Comparison of ENCODE assay signal across 15 cellular contexts in genomic region chr3:129106320-129106719, GRCh38. TPM values are rescaled to one million over a fixed set of nuclear protein-coding genes. Genes with fewer than 3 reads are reported as not detected.
DNase-seq lines count a peak whose midpoint lies in the region; ATAC-seq, FAIRE-seq and TF ChIP-seq lines count a peak whose summit lies in the region.
"Had no signal": no experiment of that assay in that cellular context is flagged by ENCODE, and none has a peak within 500 bp of the region (broad histone marks: within the 10 kb centered on the region; RNA-seq: fewer than 3 reads in every experiment).

No MANE protein-coding gene starts in this region.

- no peak for DNase-seq in activated CD4-positive, alpha-beta memory T cell treated with anti-CD3 and anti-CD28 coated beads for 36 hours
- no peak for DNase-seq in activated CD4-positive, alpha-beta memory T cell treated with anti-CD3 and anti-CD28 coated beads, Interleukin-2, amount 10 ng/mL, durations not matched to agents 7 days and 5 days
- no peak for DNase-seq in OCI-LY7 (ENCODE audit: low spot score)
- no peak for DNase-seq in pancreas
- no peak for DNase-seq in foreskin melanocyte
- no peak for DNase-seq in NK-92 (lab: John Stamatoyannopoulos, UW; ENCODE audit: unreplicated experiment)
- DNase-seq in SW 1271 (lab: John Stamatoyannopoulos, UW): no peak
- DNase-seq: activated CD4-positive, alpha-beta T cell treated with anti-CD3 and anti-CD28 coated beads for 1 hour; activated naive CD4-positive, alpha-beta T cell treated with anti-CD3 and anti-CD28 coated beads, Interleukin-2, amount 50 U/mL, for 16 hours; mucosa of descending colon; NCI-H2107 had no signal

- H3K9me3 Mint-ChIP-seq in activated CD4-positive, alpha-beta memory T cell treated with anti-CD3 and anti-CD28 coated beads for 36 hours: no peaks in the 10 kb centered on the region
- no peaks in the 10 kb centered on the region for H3K9me3 Mint-ChIP-seq in activated CD4-positive, alpha-beta memory T cell treated with anti-CD3 and anti-CD28 coated beads, Interleukin-2, amount 10 ng/mL, durations not matched to agents 7 days and 5 days

- H3K36me3 Mint-ChIP-seq in activated CD4-positive, alpha-beta memory T cell treated with anti-CD3 and anti-CD28 coated beads for 36 hours: peaks cover 20% of the 10 kb centered on the region
- H3K36me3 Mint-ChIP-seq in activated CD4-positive, alpha-beta memory T cell treated with anti-CD3 and anti-CD28 coated beads, Interleukin-2, amount 10 ng/mL, durations not matched to agents 7 days and 5 days (ENCODE audit: low read depth): peaks cover 33% of the 10 kb centered on the region

- intact Hi-C loops in activated CD4-positive, alpha-beta memory T cell treated with anti-CD3 and anti-CD28 coated beads for 36 hours (cut with micrococcal nuclease): no loop called here
- intact Hi-C loops in OCI-LY7 (cut with micrococcal nuclease; ENCODE audit: unreplicated experiment): loop anchor here (1.0 kb wide), 1 partner anchor 53 kb away; no protein-coding TSS in a partner anchor
- intact Hi-C loops in pancreas (cut with DNase I): no loop called here

- no peak overlapping the region for H3K4me3 ChIP-seq in OCI-LY7 (ENCODE audit: low read depth, low read length, poor library complexity, severe bottlenecking)
- no peak overlapping the region for H3K4me3 ChIP-seq in pancreas
- H3K4me3 ChIP-seq: hepatocyte, mucosa of descending colon, thoracic aorta had no signal

- H3K36me3 ChIP-seq in OCI-LY7 (ENCODE audit: insufficient read depth, low read length) (peaks cover 16% of the 10 kb centered on the region), pancreas (no peaks in the 10 kb centered on the region)
- H3K36me3 ChIP-seq: thoracic aorta had no signal

- H3K4me1 ChIP-seq in OCI-LY7 (ENCODE audit: insufficient read depth, low read length, poor library complexity, severe bottlenecking): no peaks in the 10 kb centered on the region
- H3K4me1 ChIP-seq in pancreas: no peaks in the 10 kb centered on the region

- 0 out of 2 replicates have a peak, but pooled peaks cover 7% of the 10 kb centered on the region for H4K20me1 ChIP-seq in OCI-LY7 (ENCODE audit: insufficient read depth, low read length)

- no peak overlapping the region for H3K4me3 Mint-ChIP-seq in activated CD4-positive, alpha-beta memory T cell treated with anti-CD3 and anti-CD28 coated beads for 36 hours
- H3K4me3 Mint-ChIP-seq in activated CD4-positive, alpha-beta memory T cell treated with anti-CD3 and anti-CD28 coated beads, Interleukin-2, amount 10 ng/mL, durations not matched to agents 7 days and 5 days: no peak overlapping the region

- H3K4me1 Mint-ChIP-seq in activated CD4-positive, alpha-beta memory T cell treated with anti-CD3 and anti-CD28 coated beads for 36 hours (ENCODE audit: low read depth): peaks cover 60% of the 10 kb centered on the region
- H3K4me1 Mint-ChIP-seq in activated CD4-positive, alpha-beta memory T cell treated with anti-CD3 and anti-CD28 coated beads, Interleukin-2, amount 10 ng/mL, durations not matched to agents 7 days and 5 days: peaks cover 22% of the 10 kb centered on the region

- H3K27ac ChIP-seq in OCI-LY7 (ENCODE audit: low read depth, low read length, poor library complexity, severe bottlenecking) (no peak overlapping the region), pancreas (no peak overlapping the region)
- H3K27ac ChIP-seq: hepatocyte, thoracic aorta had no signal

- FAIRE-seq in endometrium (lab: Jason Lieb, UNC): peak; percentile 39
- no peak for FAIRE-seq in pancreas (lab: Jason Lieb, UNC)

- TF ChIP-seq CTCF in OCI-LY7 (conservative IDR thresholded peaks at IDR 0.05; ENCODE audit: low read length) (peak; percentile 31; the same call in 1 of the 2 replicates), pancreas (IDR thresholded peaks at IDR 0.05) (no peak)

- BruUV-seq in OCI-LY7 (replicated peaks; lab: Mats Ljungman, UMichigan): no TSS peak

- H3K27me3 Mint-ChIP-seq in activated CD4-positive, alpha-beta memory T cell treated with anti-CD3 and anti-CD28 coated beads for 36 hours: no peaks in the 10 kb centered on the region
- H3K27me3 Mint-ChIP-seq in activated CD4-positive, alpha-beta memory T cell treated with anti-CD3 and anti-CD28 coated beads, Interleukin-2, amount 10 ng/mL, durations not matched to agents 7 days and 5 days: no peaks in the 10 kb centered on the region

- H3K4me2 ChIP-seq in OCI-LY7 (ENCODE audit: low read length): no peak overlapping the region
- H3K4me2 ChIP-seq: hepatocyte had no signal

- H3K79me2 ChIP-seq in OCI-LY7 (ENCODE audit: insufficient read depth, low read depth, low read length): no peaks in the 10 kb centered on the region

- peak overlapping the region; percentile 18 for H3K27ac Mint-ChIP-seq in activated CD4-positive, alpha-beta memory T cell treated with anti-CD3 and anti-CD28 coated beads for 36 hours
- H3K27ac Mint-ChIP-seq in activated CD4-positive, alpha-beta memory T cell treated with anti-CD3 and anti-CD28 coated beads, Interleukin-2, amount 10 ng/mL, durations not matched to agents 7 days and 5 days: no peak overlapping the region

- ATAC-seq in pancreas: peak in 3 of 4 donors; percentile 31 to 43 (median 36)

- H2AFZ ChIP-seq in OCI-LY7 (ENCODE audit: low read length): no peak overlapping the region
- H2AFZ ChIP-seq: hepatocyte had no signal

- H3K9me3 ChIP-seq in OCI-LY7 (ENCODE audit: low read length): no peaks in the 10 kb centered on the region
- no peaks in the 10 kb centered on the region for H3K9me3 ChIP-seq in pancreas
- H3K9me3 ChIP-seq: mucosa of descending colon, thoracic aorta had no signal

- 85 to 92% methylated on average over 5 of the region's 5 CpGs for WGBS in pancreas, 2 donors

- H3K27me3 ChIP-seq in pancreas: no peaks in the 10 kb centered on the region
- H3K27me3 ChIP-seq: hepatocyte had no signal

- no peaks in the 10 kb centered on the region for H3K9me2 ChIP-seq in OCI-LY7 (ENCODE audit: insufficient read depth, low read length)

- POLR2A ChIA-PET in activated CD4-positive, alpha-beta memory T cell treated with anti-CD3 and anti-CD28 coated beads for 36 hours (lab: Charles Lee): no interaction called here
- POLR2A ChIA-PET in activated CD4-positive, alpha-beta memory T cell treated with anti-CD3 and anti-CD28 coated beads, Interleukin-2, amount 10 ng/mL, durations not matched to agents 7 days and 5 days (lab: Charles Lee): interaction anchor here (1.0 to 13.9 kb wide), 2 partner anchors 9 to 13 kb away, joined by 3 to 111 read pairs; partner anchors contain the start of gene RAB43
- POLR2A ChIA-PET in OCI-LY7 (lab: Charles Lee): no interaction called here

- CTCF ChIA-PET in activated CD4-positive, alpha-beta memory T cell treated with anti-CD3 and anti-CD28 coated beads for 36 hours (lab: Charles Lee): interaction anchor here (1.4 to 1.6 kb wide), 2 partner anchors 52 to 136 kb away, joined by 4 to 5 read pairs; no protein-coding TSS in a partner anchor
- CTCF ChIA-PET in activated CD4-positive, alpha-beta memory T cell treated with anti-CD3 and anti-CD28 coated beads, Interleukin-2, amount 10 ng/mL, durations not matched to agents 7 days and 5 days (lab: Charles Lee): interaction anchor here (1.0 kb wide), 1 partner anchor 53 kb away, joined by 3 read pairs; no protein-coding TSS in a partner anchor
- CTCF ChIA-PET in OCI-LY7 (lab: Charles Lee; ENCODE audit: unreplicated experiment): no interaction called here

RNA-seq across cellular contexts. Expression of gene RAB43, which starts 15.3 kb away (rescaled TPM):
- 10 to 100 TPM; 45.7 to 49.7 TPM for total RNA-seq in activated CD4-positive, alpha-beta memory T cell treated with anti-CD3 and anti-CD28 coated beads for 36 hours
- 10 to 100 TPM; 46.3 to 48.1 TPM for total RNA-seq in activated CD4-positive, alpha-beta memory T cell treated with anti-CD3 and anti-CD28 coated beads, Interleukin-2, amount 10 ng/mL, durations not matched to agents 7 days and 5 days
- total RNA-seq in OCI-LY7 (2014; rRNA removed; shearing (Covaris generic)): 11.6 and 12.5 TPM in 2 replicates
- total RNA-seq in OCI-LY7 (2022): 10.4 and 14.1 TPM in 2 replicates
- total RNA-seq in pancreas: 10 to 100 TPM in 2 of 6 donors, 1 to 10 TPM in 4; 7.2 to 18.7 (median 8.9) TPM
- polyA plus RNA-seq in pancreas: 1 to 10 TPM; 4.7 to 9.4 TPM

RNA-seq across cellular contexts. Expression of gene GP9, which starts 45.7 kb away (rescaled TPM):
- not detected for total RNA-seq in activated CD4-positive, alpha-beta memory T cell treated with anti-CD3 and anti-CD28 coated beads for 36 hours
- not detected for total RNA-seq in activated CD4-positive, alpha-beta memory T cell treated with anti-CD3 and anti-CD28 coated beads, Interleukin-2, amount 10 ng/mL, durations not matched to agents 7 days and 5 days
- not detected in 2 replicates for total RNA-seq in OCI-LY7 (2014; rRNA removed; shearing (Covaris generic))
- total RNA-seq in OCI-LY7 (2022) (not detected in 2 replicates), pancreas (not detected)
- under 1 TPM in 1 of 2 donors, not detected in 1; 0.14 TPM for polyA plus RNA-seq in pancreas
- total RNA-seq: dermis microvascular lymphatic vessel endothelial cell, hepatocyte, thoracic aorta had no signal
- polyA plus RNA-seq: hepatocyte had no signal

RNA-seq across cellular contexts. Expression of gene ISY1, which starts 54.5 kb away (rescaled TPM):
- 10 to 100 TPM; 60.7 to 61.7 TPM for total RNA-seq in activated CD4-positive, alpha-beta memory T cell treated with anti-CD3 and anti-CD28 coated beads for 36 hours
- total RNA-seq in activated CD4-positive, alpha-beta memory T cell treated with anti-CD3 and anti-CD28 coated beads, Interleukin-2, amount 10 ng/mL, durations not matched to agents 7 days and 5 days: 10 to 100 TPM; 63.9 to 66.2 TPM
- 34.5 and 40.3 TPM in 2 replicates for total RNA-seq in OCI-LY7 (2014; rRNA removed; shearing (Covaris generic))
- total RNA-seq in OCI-LY7 (2022) (54.9 and 62.1 TPM in 2 replicates), pancreas (10 to 100 TPM in 5 of 6 donors, 1 to 10 TPM in 1; 9.2 to 17.2 (median 14.6) TPM)
- 10 to 100 TPM; 11.3 to 11.6 TPM for polyA plus RNA-seq in pancreas
